In the genomic region with DNA sequence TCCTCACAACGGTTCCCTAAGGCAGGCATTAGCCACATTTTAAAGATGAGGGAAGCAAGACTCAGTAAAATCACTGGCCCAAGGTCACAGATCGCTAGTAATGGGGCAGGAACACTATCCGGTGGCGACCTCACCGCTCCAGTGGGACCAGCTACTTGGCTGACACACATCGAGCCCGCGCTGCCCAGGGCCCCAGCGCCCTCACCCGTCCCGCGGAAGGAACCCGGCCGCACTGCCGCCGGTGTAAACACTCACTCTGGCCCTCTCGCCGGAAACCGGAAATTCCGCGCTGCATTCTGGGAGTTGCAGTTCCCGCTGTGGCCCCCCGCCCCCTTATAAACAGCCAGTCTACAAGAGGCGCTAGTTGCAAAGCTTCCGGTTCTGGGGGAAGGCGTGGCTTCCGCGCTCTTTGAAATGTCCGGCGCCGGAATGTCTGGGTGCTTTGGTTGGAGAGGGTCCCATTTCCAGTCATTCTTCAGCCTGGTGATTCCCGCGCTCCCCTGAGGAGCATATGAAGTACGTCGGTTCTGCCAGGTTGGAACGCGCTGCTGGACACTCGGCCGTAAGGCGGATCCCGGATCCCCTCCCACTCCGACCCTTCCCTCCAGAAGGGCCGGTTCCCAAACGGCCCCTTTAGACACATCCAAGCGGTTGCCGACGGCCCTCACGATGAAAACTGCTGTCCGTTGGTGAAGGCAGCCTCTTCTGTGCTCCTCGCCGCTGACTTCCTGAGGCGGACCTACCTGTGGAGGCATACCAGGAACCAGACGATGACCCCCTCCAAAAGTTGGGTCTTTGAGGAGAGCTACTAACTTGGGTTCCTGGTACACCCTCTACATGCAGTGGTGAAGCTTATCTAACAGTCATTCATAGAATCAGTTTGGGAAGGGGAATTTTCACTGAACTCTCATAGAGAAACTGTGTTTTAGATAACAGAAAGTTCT, we compare ENCODE assay signal across 1 cellular context.
A peak's percentile ranks its signal among the peaks of the same experiment; 100 is the strongest.
TF ChIP-seq lines count a peak whose summit lies in the region.

A gene with protein sequence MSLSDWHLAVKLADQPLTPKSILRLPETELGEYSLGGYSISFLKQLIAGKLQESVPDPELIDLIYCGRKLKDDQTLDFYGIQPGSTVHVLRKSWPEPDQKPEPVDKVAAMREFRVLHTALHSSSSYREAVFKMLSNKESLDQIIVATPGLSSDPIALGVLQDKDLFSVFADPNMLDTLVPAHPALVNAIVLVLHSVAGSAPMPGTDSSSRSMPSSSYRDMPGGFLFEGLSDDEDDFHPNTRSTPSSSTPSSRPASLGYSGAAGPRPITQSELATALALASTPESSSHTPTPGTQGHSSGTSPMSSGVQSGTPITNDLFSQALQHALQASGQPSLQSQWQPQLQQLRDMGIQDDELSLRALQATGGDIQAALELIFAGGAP (minus strand): TSS at position 258 of the 944 bp plus-strand sequence. CDS start 2,293 bp downstream, outside the sequence.

TF ChIP-seq in HEK293, 187 proteins besides CTCF, POLR2A, EP300 and RAD21 (continued from another document and continues in another):
- TF ChIP-seq, protein P1, sequence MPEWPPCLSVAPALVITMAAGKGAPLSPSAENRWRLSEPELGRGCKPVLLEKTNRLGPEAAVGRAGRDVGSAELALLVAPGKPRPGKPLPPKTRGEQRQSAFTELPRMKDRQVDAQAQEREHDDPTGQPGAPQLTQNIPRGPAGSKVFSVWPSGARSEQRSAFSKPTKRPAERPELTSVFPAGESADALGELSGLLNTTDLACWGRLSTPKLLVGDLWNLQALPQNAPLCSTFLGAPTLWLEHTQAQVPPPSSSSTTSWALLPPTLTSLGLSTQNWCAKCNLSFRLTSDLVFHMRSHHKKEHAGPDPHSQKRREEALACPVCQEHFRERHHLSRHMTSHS (tag by site-specific recombination; IDR thresholded peaks at IDR 0.05), result no peak
- TF ChIP-seq OSR2 (tag by site-specific recombination; IDR thresholded peaks at IDR 0.05) (no peak; the same call in 1 of the 2 replicates), SP3 (tag by site-specific recombination; IDR thresholded peaks at IDR 0.05) (peak; percentile 98), ZNF600 (tag by site-specific recombination; IDR thresholded peaks at IDR 0.05) (peak; percentile 99), ZNF140 (tag by site-specific recombination; IDR thresholded peaks at IDR 0.05) (no peak), ZNF10 (tag by site-specific recombination; IDR thresholded peaks at IDR 0.05) (peak; percentile 60), ZNF792 (tag by site-specific recombination; IDR thresholded peaks at IDR 0.05) (peak; percentile 29; the same call in 1 of the 2 replicates), ZNF114 (tag by site-specific recombination; IDR thresholded peaks at IDR 0.05) (no peak), ZNF624 (tag by site-specific recombination; IDR thresholded peaks at IDR 0.05) (no peak), ZNF76 (tag by site-specific recombination; IDR thresholded peaks at IDR 0.05; ENCODE audit: borderline replicate concordance, low read depth) (peak; percentile 96), ZBTB7A (tag by site-specific recombination; IDR thresholded peaks at IDR 0.05; ENCODE audit: low read depth) (peak; percentile 58; the same call in 1 of the 2 replicates), ZNF324 (tag by site-specific recombination; IDR thresholded peaks at IDR 0.05) (peak; percentile 54), TRIM28 (IDR thresholded peaks at IDR 0.05; ENCODE audit: borderline replicate concordance, low read length) (peak; percentile 76; the same call in 1 of the 2 replicates), FEZF1 (tag by site-specific recombination; IDR thresholded peaks at IDR 0.05) (no peak; the same call in none of the 2 replicates), HOXD13 (CRISPR knock-in tag; IDR thresholded peaks at IDR 0.05; ENCODE audit: borderline replicate concordance) (peak; percentile 76; the same call in 1 of the 2 replicates), ZBTB21 (tag by site-specific recombination; IDR thresholded peaks at IDR 0.05) (peak; percentile 41; the same call in 1 of the 2 replicates), ZNF366 (tag by site-specific recombination; conservative IDR thresholded peaks at IDR 0.05) (peak; percentile 87), ZNF416 (tag by site-specific recombination; IDR thresholded peaks at IDR 0.05) (no peak), ZNF707 (tag by site-specific recombination; IDR thresholded peaks at IDR 0.05) (no peak), BCL11A (tag by site-specific recombination; IDR thresholded peaks at IDR 0.05; ENCODE audit: low read depth) (peak; percentile 67; the same call in 1 of the 2 replicates), ZNF169 (tag by site-specific recombination; IDR thresholded peaks at IDR 0.05) (no peak), ZNF239 (tag by site-specific recombination; IDR thresholded peaks at IDR 0.05) (no peak), ZNF544 (tag by site-specific recombination; IDR thresholded peaks at IDR 0.05) (no peak)
- TF ChIP-seq, protein P2, sequence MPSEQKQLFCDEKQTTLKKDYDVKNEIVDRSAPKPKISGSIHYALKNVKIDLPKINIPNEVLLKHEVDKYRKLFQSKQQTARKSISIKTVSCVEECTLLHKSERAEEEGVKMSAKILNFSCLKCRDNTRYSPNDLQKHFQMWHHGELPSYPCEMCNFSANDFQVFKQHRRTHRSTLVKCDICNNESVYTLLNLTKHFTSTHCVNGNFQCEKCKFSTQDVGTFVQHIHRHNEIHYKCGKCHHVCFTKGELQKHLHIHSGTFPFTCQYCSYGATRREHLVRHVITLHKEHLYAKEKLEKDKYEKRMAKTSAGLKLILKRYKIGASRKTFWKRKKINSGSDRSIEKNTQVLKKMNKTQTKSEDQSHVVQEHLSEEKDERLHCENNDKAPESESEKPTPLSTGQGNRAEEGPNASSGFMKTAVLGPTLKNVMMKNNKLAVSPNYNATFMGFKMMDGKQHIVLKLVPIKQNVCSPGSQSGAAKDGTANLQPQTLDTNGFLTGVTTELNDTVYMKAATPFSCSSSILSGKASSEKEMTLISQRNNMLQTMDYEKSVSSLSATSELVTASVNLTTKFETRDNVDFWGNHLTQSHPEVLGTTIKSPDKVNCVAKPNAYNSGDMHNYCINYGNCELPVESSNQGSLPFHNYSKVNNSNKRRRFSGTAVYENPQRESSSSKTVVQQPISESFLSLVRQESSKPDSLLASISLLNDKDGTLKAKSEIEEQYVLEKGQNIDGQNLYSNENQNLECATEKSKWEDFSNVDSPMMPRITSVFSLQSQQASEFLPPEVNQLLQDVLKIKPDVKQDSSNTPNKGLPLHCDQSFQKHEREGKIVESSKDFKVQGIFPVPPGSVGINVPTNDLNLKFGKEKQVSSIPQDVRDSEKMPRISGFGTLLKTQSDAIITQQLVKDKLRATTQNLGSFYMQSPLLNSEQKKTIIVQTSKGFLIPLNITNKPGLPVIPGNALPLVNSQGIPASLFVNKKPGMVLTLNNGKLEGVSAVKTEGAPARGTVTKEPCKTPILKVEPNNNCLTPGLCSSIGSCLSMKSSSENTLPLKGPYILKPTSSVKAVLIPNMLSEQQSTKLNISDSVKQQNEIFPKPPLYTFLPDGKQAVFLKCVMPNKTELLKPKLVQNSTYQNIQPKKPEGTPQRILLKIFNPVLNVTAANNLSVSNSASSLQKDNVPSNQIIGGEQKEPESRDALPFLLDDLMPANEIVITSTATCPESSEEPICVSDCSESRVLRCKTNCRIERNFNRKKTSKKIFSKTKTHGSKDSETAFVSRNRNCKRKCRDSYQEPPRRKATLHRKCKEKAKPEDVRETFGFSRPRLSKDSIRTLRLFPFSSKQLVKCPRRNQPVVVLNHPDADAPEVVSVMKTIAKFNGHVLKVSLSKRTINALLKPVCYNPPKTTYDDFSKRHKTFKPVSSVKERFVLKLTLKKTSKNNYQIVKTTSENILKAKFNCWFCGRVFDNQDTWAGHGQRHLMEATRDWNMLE (tag by site-specific recombination; conservative IDR thresholded peaks at IDR 0.05; ENCODE audit: low read depth), result peak; percentile 77
- TF ChIP-seq, protein P3, sequence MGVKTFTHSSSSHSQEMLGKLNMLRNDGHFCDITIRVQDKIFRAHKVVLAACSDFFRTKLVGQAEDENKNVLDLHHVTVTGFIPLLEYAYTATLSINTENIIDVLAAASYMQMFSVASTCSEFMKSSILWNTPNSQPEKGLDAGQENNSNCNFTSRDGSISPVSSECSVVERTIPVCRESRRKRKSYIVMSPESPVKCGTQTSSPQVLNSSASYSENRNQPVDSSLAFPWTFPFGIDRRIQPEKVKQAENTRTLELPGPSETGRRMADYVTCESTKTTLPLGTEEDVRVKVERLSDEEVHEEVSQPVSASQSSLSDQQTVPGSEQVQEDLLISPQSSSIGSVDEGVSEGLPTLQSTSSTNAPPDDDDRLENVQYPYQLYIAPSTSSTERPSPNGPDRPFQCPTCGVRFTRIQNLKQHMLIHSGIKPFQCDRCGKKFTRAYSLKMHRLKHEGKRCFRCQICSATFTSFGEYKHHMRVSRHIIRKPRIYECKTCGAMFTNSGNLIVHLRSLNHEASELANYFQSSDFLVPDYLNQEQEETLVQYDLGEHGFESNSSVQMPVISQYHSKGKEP (tag by site-specific recombination; IDR thresholded peaks at IDR 0.05), result peak; percentile 47; the same call in 1 of the 2 replicates
- TF ChIP-seq, protein P4, sequence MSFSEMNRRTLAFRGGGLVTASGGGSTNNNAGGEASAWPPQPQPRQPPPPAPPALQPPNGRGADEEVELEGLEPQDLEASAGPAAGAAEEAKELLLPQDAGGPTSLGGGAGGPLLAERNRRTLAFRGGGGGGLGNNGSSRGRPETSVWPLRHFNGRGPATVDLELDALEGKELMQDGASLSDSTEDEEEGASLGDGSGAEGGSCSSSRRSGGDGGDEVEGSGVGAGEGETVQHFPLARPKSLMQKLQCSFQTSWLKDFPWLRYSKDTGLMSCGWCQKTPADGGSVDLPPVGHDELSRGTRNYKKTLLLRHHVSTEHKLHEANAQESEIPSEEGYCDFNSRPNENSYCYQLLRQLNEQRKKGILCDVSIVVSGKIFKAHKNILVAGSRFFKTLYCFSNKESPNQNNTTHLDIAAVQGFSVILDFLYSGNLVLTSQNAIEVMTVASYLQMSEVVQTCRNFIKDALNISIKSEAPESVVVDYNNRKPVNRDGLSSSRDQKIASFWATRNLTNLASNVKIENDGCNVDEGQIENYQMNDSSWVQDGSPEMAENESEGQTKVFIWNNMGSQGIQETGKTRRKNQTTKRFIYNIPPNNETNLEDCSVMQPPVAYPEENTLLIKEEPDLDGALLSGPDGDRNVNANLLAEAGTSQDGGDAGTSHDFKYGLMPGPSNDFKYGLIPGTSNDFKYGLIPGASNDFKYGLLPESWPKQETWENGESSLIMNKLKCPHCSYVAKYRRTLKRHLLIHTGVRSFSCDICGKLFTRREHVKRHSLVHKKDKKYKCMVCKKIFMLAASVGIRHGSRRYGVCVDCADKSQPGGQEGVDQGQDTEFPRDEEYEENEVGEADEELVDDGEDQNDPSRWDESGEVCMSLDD (tag by site-specific recombination; IDR thresholded peaks at IDR 0.05), result peak; percentile 68; the same call in 1 of the 2 replicates
- TF ChIP-seq, protein P5, sequence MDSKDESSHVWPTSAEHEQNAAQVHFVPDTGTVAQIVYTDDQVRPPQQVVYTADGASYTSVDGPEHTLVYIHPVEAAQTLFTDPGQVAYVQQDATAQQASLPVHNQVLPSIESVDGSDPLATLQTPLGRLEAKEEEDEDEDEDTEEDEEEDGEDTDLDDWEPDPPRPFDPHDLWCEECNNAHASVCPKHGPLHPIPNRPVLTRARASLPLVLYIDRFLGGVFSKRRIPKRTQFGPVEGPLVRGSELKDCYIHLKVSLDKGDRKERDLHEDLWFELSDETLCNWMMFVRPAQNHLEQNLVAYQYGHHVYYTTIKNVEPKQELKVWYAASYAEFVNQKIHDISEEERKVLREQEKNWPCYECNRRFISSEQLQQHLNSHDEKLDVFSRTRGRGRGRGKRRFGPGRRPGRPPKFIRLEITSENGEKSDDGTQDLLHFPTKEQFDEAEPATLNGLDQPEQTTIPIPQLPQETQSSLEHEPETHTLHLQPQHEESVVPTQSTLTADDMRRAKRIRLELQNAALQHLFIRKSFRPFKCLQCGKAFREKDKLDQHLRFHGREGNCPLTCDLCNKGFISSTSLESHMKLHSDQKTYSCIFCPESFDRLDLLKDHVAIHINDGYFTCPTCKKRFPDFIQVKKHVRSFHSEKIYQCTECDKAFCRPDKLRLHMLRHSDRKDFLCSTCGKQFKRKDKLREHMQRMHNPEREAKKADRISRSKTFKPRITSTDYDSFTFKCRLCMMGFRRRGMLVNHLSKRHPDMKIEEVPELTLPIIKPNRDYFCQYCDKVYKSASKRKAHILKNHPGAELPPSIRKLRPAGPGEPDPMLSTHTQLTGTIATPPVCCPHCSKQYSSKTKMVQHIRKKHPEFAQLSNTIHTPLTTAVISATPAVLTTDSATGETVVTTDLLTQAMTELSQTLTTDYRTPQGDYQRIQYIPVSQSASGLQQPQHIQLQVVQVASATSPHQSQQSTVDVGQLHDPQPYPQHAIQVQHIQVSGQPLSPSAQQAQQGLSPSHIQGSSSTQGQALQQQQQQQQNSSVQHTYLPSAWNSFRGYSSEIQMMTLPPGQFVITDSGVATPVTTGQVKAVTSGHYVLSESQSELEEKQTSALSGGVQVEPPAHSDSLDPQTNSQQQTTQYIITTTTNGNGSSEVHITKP (tag by site-specific recombination; IDR thresholded peaks at IDR 0.05), result peak; percentile 93
- TF ChIP-seq, protein P6, sequence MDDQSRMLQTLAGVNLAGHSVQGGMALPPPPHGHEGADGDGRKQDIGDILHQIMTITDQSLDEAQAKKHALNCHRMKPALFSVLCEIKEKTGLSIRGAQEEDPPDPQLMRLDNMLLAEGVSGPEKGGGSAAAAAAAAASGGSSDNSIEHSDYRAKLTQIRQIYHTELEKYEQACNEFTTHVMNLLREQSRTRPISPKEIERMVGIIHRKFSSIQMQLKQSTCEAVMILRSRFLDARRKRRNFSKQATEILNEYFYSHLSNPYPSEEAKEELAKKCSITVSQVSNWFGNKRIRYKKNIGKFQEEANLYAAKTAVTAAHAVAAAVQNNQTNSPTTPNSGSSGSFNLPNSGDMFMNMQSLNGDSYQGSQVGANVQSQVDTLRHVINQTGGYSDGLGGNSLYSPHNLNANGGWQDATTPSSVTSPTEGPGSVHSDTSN (CRISPR knock-in tag; IDR thresholded peaks at IDR 0.05), result no peak; the same call in 1 of the 2 replicates
- TF ChIP-seq, protein P7, sequence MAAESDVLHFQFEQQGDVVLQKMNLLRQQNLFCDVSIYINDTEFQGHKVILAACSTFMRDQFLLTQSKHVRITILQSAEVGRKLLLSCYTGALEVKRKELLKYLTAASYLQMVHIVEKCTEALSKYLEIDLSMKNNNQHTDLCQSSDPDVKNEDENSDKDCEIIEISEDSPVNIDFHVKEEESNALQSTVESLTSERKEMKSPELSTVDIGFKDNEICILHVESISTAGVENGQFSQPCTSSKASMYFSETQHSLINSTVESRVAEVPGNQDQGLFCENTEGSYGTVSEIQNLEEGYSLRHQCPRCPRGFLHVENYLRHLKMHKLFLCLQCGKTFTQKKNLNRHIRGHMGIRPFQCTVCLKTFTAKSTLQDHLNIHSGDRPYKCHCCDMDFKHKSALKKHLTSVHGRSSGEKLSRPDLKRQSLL (tag by site-specific recombination; IDR thresholded peaks at IDR 0.05), result no peak
